8 cellular contexts compared by ENCODE assay signal in the genomic region with DNA sequence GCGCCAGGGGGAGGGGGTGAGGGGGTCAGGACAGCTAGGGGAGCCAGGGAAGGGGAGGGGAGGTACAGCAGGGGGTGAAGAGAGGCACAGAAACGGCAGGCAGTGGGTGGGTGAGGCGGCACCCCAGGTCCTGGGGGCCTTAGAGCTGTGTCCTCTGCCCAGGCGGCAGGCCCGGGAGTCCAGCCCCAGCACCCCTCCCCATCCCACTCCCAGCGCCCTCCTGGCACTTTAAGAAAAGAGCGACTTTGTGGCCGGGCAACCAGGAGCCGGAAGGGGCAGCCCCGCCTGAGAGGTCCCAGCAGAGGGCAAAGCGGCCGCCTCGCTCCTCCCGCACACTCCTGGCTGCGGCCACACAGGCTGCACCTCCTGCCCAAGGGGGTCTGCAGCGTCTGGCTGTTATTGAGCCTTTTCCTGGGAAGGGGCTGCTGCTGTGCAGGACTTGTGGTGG. TPM values are rescaled to one million over a fixed set of nuclear protein-coding genes. Genes with fewer than 3 reads are reported as not detected.
DNase-seq lines count a peak whose midpoint lies in the region; ATAC-seq and TF ChIP-seq lines count a peak whose summit lies in the region.

No MANE protein-coding gene starts in this region.

- intact Hi-C loops in activated naive CD4-positive, alpha-beta T cell treated with anti-CD3 and anti-CD28 coated beads for 36 hours (cut with micrococcal nuclease) = no loop called here

- H3K4me1 Mint-ChIP-seq in nephron = peaks cover 22% of the 10 kb centered on the region
- H3K4me1 Mint-ChIP-seq in activated naive CD4-positive, alpha-beta T cell treated with anti-CD3 and anti-CD28 coated beads for 36 hours (ENCODE audit: low read depth) = peaks cover 20% of the 10 kb centered on the region
- peaks cover 36 to 41% of the 10 kb centered on the region in 2 donors for H3K4me1 Mint-ChIP-seq in immature natural killer cell

- H3K27me3 Mint-ChIP-seq in nephron (ENCODE audit: low read depth) (peaks cover 6% of the 10 kb centered on the region), immature natural killer cell (ENCODE audit: low read depth in 3 of 3) (peaks cover 0 to 4% (median 3%) of the 10 kb centered on the region in 3 donors)
- peaks cover 8% of the 10 kb centered on the region for H3K27me3 Mint-ChIP-seq in activated naive CD4-positive, alpha-beta T cell treated with anti-CD3 and anti-CD28 coated beads for 36 hours (ENCODE audit: low read depth)

- H3K27ac Mint-ChIP-seq in nephron (peak overlapping the region; percentile 82 to 93 (median 91)), immature natural killer cell (no peak overlapping the region)
- no peak overlapping the region for H3K27ac Mint-ChIP-seq in activated naive CD4-positive, alpha-beta T cell treated with anti-CD3 and anti-CD28 coated beads for 36 hours

- H3K9me3 Mint-ChIP-seq in nephron (no peaks in the 10 kb centered on the region), immature natural killer cell (no peaks in the 10 kb centered on the region)
- H3K9me3 Mint-ChIP-seq in activated naive CD4-positive, alpha-beta T cell treated with anti-CD3 and anti-CD28 coated beads for 36 hours = no peaks in the 10 kb centered on the region

- H3K4me3 Mint-ChIP-seq in nephron (peak overlapping the region; percentile 79 to 86 (median 84)), immature natural killer cell (peak overlapping the region in 2 of 5 donors; percentile 75 to 85)
- no peak overlapping the region for H3K4me3 Mint-ChIP-seq in activated naive CD4-positive, alpha-beta T cell treated with anti-CD3 and anti-CD28 coated beads for 36 hours

- H3K36me3 Mint-ChIP-seq in nephron (ENCODE audit: low read depth) = no peaks in the 10 kb centered on the region
- H3K36me3 Mint-ChIP-seq in activated naive CD4-positive, alpha-beta T cell treated with anti-CD3 and anti-CD28 coated beads for 36 hours (ENCODE audit: low read depth) = no peaks in the 10 kb centered on the region
- no peaks in the 10 kb centered on the region for H3K36me3 Mint-ChIP-seq in immature natural killer cell

- in situ Hi-C loops in ACHN (cut with HindIII; ENCODE audit: low pct_ligation_motif_present, low pct_unique_long_range_greater_than_20kb, low sequenced_read_pairs) = no loop called here

- CTCF ChIA-PET in activated naive CD4-positive, alpha-beta T cell treated with anti-CD3 and anti-CD28 coated beads for 36 hours (lab: Charles Lee) = interaction anchor here (1.7 kb wide), 1 partner anchor 70 kb away, joined by 4 read pairs; no protein-coding TSS in a partner anchor

- peak overlapping the region; percentile 49 for H3K27ac ChIP-seq in epithelial cell of prostate

- no peak for TF ChIP-seq CTCF in nephron (IDR thresholded peaks at IDR 0.05; ENCODE audit: unreplicated experiment in 3 of 3)

- DNase-seq in ACHN = peak; percentile 75
- peak; percentile 41 for DNase-seq in NCI-H460 (ENCODE audit: extremely low read depth, low read depth)
- DNase-seq in epithelial cell of prostate (ENCODE audit: low read depth, low spot score) = no peak
- no peak for DNase-seq in activated naive CD4-positive, alpha-beta T cell treated with anti-CD3 and anti-CD28 coated beads for 36 hours
- DNase-seq in immature natural killer cell = no peak
- no peak for DNase-seq in stimulated activated naive CD4-positive, alpha-beta T cell treated with Interleukin-2 at 50 U/mL for 16 hours (lab: John Stamatoyannopoulos, UW)

- ATAC-seq in HG03432 (IDR thresholded peaks at IDR 0.05; ENCODE audit: unreplicated experiment) = no peak

RNA-seq across cellular contexts. Expression of gene NACC2, which starts 42.6 kb away (rescaled TPM):
- 26.1 and 27.0 TPM in 2 replicates for total RNA-seq in NCI-H460 (2014; rRNA removed; shearing (Covaris generic))
- polyA plus RNA-seq in NCI-H460 (2014; cell fraction: nucleus; rRNA removed) = 26.3 and 29.5 TPM in 2 replicates
- total RNA-seq in activated naive CD4-positive, alpha-beta T cell treated with anti-CD3 and anti-CD28 coated beads for 36 hours = 1 to 10 TPM; 3.4 to 3.5 TPM
- 1 to 10 TPM; 2.1 to 6.2 (median 2.8) TPM for polyA plus RNA-seq in immature natural killer cell

Comparison
In these comparisons a context has a peak if more than half of its experiments do, and no peak if none do; other contexts are left out.
1. DNase-seq: peak in ACHN (single experiment) and NCI-H460 (single experiment); none in epithelial cell of prostate (single experiment), activated naive CD4-positive, alpha-beta T cell treated with anti-CD3 and anti-CD28 coated beads for 36 hours (single experiment), immature natural killer cell (0 of 3) and stimulated activated naive CD4-positive, alpha-beta T cell treated with Interleukin-2 at 50 U/mL for 16 hours (single experiment).
2. H3K27ac Mint-ChIP-seq: peak in nephron (3 of 3); none in activated naive CD4-positive, alpha-beta T cell treated with anti-CD3 and anti-CD28 coated beads for 36 hours (single experiment) and immature natural killer cell (0 of 6).